17 cellular contexts compared by ENCODE assay signal in the genomic region with DNA sequence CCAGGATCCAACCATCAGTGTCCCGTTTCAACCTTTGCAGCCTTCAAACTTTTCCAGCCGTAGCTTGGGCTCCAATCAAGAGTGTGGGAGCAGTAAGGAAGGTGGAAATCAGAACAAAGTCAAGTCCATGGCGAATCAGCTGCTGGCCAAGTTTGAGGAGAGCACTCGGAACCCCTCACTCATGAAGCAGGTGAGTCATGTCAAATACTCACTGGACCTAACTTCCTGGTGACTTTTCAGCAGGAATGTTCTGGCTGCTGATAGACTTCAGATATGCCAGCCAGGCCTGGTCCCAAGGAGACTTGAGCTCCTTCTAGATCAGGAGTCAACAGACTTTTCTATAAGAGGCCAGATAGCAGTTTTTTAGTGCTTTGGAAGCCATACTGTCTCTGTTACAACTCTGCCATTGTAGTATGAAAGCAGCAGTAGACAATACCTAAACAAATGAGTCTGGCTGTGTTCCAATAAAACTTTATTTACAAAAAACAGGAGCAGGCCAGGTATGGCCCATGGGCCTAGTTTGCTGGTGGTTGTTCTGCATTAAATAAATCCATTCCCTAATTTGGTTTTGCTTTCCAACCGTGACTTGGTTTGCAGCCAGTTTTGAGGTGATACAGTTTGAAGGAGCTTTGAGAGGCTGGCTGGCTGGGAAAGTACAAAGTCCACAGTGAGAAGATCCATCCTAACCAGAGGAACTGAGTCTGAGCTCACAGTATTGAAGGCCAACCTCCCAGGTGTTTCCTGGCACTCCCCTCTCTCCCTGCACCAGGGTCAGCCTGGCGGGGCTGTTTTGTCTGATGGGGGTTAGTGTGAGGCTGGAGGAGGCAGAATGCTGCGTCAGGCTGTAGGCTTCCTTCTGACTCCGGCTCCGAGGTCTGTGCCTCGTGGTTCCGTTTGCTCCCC.
DNase-seq lines count a peak whose midpoint lies in the region; ATAC-seq and TF ChIP-seq lines count a peak whose summit lies in the region.
"Had no signal": no experiment of that assay in that cellular context is flagged by ENCODE, and none has a peak within 500 bp of the region (broad histone marks: within the 10 kb centered on the region; RNA-seq: fewer than 3 reads in every experiment).

No MANE protein-coding gene starts in this region.

- no peak overlapping the region for H3K4me3 ChIP-seq in transverse colon

- peak; percentile 9 for DNase-seq in NCI-H748 (lab: John Stamatoyannopoulos, UW; ENCODE audit: unreplicated experiment)
- no peak for DNase-seq in NCI-H748 treated with DMSO at 0.1 percent for 48 hours (lab: John Stamatoyannopoulos, UW)
- DNase-seq in UCSD-AML1 (lab: John Stamatoyannopoulos, UW; ENCODE audit: unreplicated experiment) = peak; percentile 81
- no peak for DNase-seq in left colon
- DNase-seq in transverse colon = no peak
- no peak for DNase-seq in HK-2 (ENCODE audit: unreplicated experiment)
- no peak for DNase-seq in nucleus accumbens (lab: John Stamatoyannopoulos, UW)
- DNase-seq: central memory CD4-positive, alpha-beta T cell; GF-D8; GOT3; Karpas-422; kidney; SIG-M5; stimulated activated CD4-positive, alpha-beta T cell treated with anti-CD3 and anti-CD28 coated beads, Interleukin-2, amount 100 ng/mL, for 24 hours; stimulated activated naive CD4-positive, alpha-beta T cell treated with Interleukin-2 at 50 U/mL for 16 hours had no signal

- no peaks in the 10 kb centered on the region for H3K27me3 ChIP-seq in transverse colon

- H3K27ac ChIP-seq in transverse colon = peak overlapping the region; percentile 26 to 80 (median 73)

- H3K9me3 ChIP-seq in transverse colon = no peaks in the 10 kb centered on the region

- no peak for TF ChIP-seq POLR2A in transverse colon (IDR thresholded peaks at IDR 0.05)

- in situ Hi-C loops in transverse colon (cut with MboI; ENCODE audit: low pct_ligation_motif_present in 1 of 4, low pct_unique_long_range_greater_than_20kb in 1 of 4, low sequenced_read_pairs in 3 of 4) = loop anchor here (5.0 to 25.0 kb wide), 3 partner anchors 177 to 427 kb away; no protein-coding TSS in a partner anchor

- no peak for TF ChIP-seq EP300 in transverse colon (IDR thresholded peaks at IDR 0.05; ENCODE audit: low read depth)

- TF ChIP-seq CTCF in transverse colon (IDR thresholded peaks at IDR 0.05) = no peak

- 27 to 78% methylated on average over 2 to 11 of the region's 11 CpGs for WGBS in transverse colon (ENCODE audit: low coverage in 1 of 2), 2 donors

- H3K4me1 ChIP-seq in transverse colon = peaks cover 10 to 53% (median 20%) of the 10 kb centered on the region in 4 donors

- peaks cover 0 to 10% (median 4%) of the 10 kb centered on the region in 4 donors for H3K36me3 ChIP-seq in transverse colon

- peak; percentile 31 for ATAC-seq in left colon
- no peak for ATAC-seq in GM18861 (IDR thresholded peaks at IDR 0.05; ENCODE audit: unreplicated experiment)
- ATAC-seq: activated CD4-positive, CD25-positive, alpha-beta regulatory T cell treated with anti-CD3 and anti-CD28 coated beads, Interleukin-2, amount 50 U/mL, for 24 hours had no signal

- intact Hi-C loops in left colon (cut with DNase I, micrococcal nuclease) = no loop called here
- intact Hi-C loops in transverse colon (cut with DNase I; ENCODE audit: low total_unique reads) = loop anchor here (10.0 kb wide), 1 partner anchor 125 kb away; a partner anchor contains a TSS

Comparison
In these comparisons a context has a peak if more than half of its experiments do, and no peak if none do; other contexts are left out.
1. DNase-seq: peak in NCI-H748 (single experiment) and UCSD-AML1 (single experiment); none in NCI-H748 treated with DMSO at 0.1 percent for 48 hours (single experiment), left colon (0 of 2), transverse colon (single experiment), HK-2 (single experiment) and nucleus accumbens (0 of 56).